13 cellular contexts compared by ENCODE assay signal in the genomic region with DNA sequence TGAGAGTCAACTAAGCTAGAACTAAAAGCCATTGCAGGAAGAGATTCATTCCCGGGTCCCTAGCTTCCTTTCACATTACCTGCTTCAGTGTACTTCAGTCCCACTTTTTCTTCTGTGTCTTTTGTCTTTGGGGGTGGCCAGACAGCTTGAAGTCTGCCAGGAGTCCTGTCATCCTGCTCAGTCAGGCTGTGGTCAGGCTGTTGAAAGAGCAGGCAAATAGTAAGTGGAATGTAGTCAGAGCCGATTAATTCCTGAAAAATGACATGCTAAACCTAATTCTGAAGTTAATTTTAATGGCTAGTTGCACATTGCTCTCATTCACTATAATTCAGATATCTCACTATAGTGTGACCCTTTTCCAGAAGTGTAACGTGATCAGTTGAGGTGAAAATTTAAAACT.
DNase-seq lines count a peak whose midpoint lies in the region; ATAC-seq and TF ChIP-seq lines count a peak whose summit lies in the region.
"Had no signal": no experiment of that assay in that cellular context is flagged by ENCODE, and none has a peak within 500 bp of the region (broad histone marks: within the 10 kb centered on the region; RNA-seq: fewer than 3 reads in every experiment).

No MANE protein-coding gene starts in this region.

- peak overlapping the region; percentile 26 to 45 (median 37) for H3K27ac ChIP-seq in thyroid gland
- H3K27ac ChIP-seq: body of pancreas, VCaP had no signal

- H3K27me3 Mint-ChIP-seq in HFFc6 (ENCODE audit: insufficient read depth): peaks cover 1% of the 10 kb centered on the region; the same call in 1 of the 2 replicates
- no peaks in the 10 kb centered on the region for H3K27me3 Mint-ChIP-seq in activated T-helper 17 cell treated with anti-CD3 and anti-CD28 coated beads, Interleukin-2, amount 50 U/mL, for 72 hours

- 28 to 36% methylated on average over 3 of the region's 3 CpGs for WGBS in thyroid gland, 2 donors

- H3K4me1 ChIP-seq in thyroid gland: peaks cover 44 to 51% of the 10 kb centered on the region in 2 donors

- peak in 1 of 2 donors; percentile 71 for TF ChIP-seq POLR2A in thyroid gland (IDR thresholded peaks at IDR 0.05)

- no peak for ATAC-seq in activated T-helper 17 cell treated with anti-CD3 and anti-CD28 coated beads, Interleukin-2, amount 50 U/mL, for 72 hours (replicated peaks)
- no peak for ATAC-seq in GM18909 (IDR thresholded peaks at IDR 0.05; ENCODE audit: poor library complexity, unreplicated experiment)
- ATAC-seq in GM21528 (IDR thresholded peaks at IDR 0.05; ENCODE audit: low FRiP score, unreplicated experiment): no peak
- ATAC-seq in HG02973 (IDR thresholded peaks at IDR 0.05; ENCODE audit: unreplicated experiment): no peak
- ATAC-seq: body of pancreas had no signal

- H3K9me3 Mint-ChIP-seq in HFFc6: no peaks in the 10 kb centered on the region
- no peaks in the 10 kb centered on the region for H3K9me3 Mint-ChIP-seq in activated T-helper 17 cell treated with anti-CD3 and anti-CD28 coated beads, Interleukin-2, amount 50 U/mL, for 72 hours

- peak; percentile 48 for DNase-seq in HFFc6
- DNase-seq in hepatic stellate cell (ENCODE audit: low spot score): peak; percentile 58
- DNase-seq in thyroid gland: peak; percentile 67 to 78
- DNase-seq: body of pancreas; immature natural killer cell; NCI-H446; RPMI8226; stimulated activated naive CD4-positive, alpha-beta T cell treated with Interleukin-2 at 50 U/mL for 16 hours had no signal

- H3K4me3 ChIP-seq in thyroid gland (replicated peaks in 1 of 3): no peak overlapping the region
- H3K4me3 ChIP-seq: body of pancreas had no signal

- no peak for TF ChIP-seq CTCF in HFFc6 (IDR thresholded peaks at IDR 0.05)
- TF ChIP-seq CTCF in thyroid gland (IDR thresholded peaks at IDR 0.05): no peak

- intact Hi-C loops in thyroid gland (cut with DNase I): no loop called here

- no peaks in the 10 kb centered on the region for H3K9me3 ChIP-seq in thyroid gland
- H3K9me3 ChIP-seq: body of pancreas had no signal

- H3K36me3 Mint-ChIP-seq in HFFc6 (ENCODE audit: low read depth): peaks cover 17% of the 10 kb centered on the region
- H3K36me3 Mint-ChIP-seq in activated T-helper 17 cell treated with anti-CD3 and anti-CD28 coated beads, Interleukin-2, amount 50 U/mL, for 72 hours (ENCODE audit: low read depth): peaks cover 15% of the 10 kb centered on the region
- H3K36me3 Mint-ChIP-seq: immature natural killer cell had no signal

- peaks cover 76% of the 10 kb centered on the region for H3K4me1 Mint-ChIP-seq in HFFc6 (ENCODE audit: low read depth)
- H3K4me1 Mint-ChIP-seq in activated T-helper 17 cell treated with anti-CD3 and anti-CD28 coated beads, Interleukin-2, amount 50 U/mL, for 72 hours: peaks cover 14% of the 10 kb centered on the region

- no peaks in the 10 kb centered on the region for H3K27me3 ChIP-seq in thyroid gland
- H3K27me3 ChIP-seq: body of pancreas had no signal

- H3K36me3 ChIP-seq in thyroid gland: no peaks in the 10 kb centered on the region

- peak overlapping the region; percentile 81 for H3K27ac Mint-ChIP-seq in HFFc6
- H3K27ac Mint-ChIP-seq in activated T-helper 17 cell treated with anti-CD3 and anti-CD28 coated beads, Interleukin-2, amount 50 U/mL, for 72 hours: no peak overlapping the region
- H3K27ac Mint-ChIP-seq: immature natural killer cell had no signal

- H3K4me3 Mint-ChIP-seq in HFFc6: peak overlapping the region; percentile 89
- peak overlapping the region; percentile 21 for H3K4me3 Mint-ChIP-seq in activated T-helper 17 cell treated with anti-CD3 and anti-CD28 coated beads, Interleukin-2, amount 50 U/mL, for 72 hours
- H3K4me3 Mint-ChIP-seq: immature natural killer cell had no signal
